8 cellular contexts compared by ENCODE assay signal in the genomic region with DNA sequence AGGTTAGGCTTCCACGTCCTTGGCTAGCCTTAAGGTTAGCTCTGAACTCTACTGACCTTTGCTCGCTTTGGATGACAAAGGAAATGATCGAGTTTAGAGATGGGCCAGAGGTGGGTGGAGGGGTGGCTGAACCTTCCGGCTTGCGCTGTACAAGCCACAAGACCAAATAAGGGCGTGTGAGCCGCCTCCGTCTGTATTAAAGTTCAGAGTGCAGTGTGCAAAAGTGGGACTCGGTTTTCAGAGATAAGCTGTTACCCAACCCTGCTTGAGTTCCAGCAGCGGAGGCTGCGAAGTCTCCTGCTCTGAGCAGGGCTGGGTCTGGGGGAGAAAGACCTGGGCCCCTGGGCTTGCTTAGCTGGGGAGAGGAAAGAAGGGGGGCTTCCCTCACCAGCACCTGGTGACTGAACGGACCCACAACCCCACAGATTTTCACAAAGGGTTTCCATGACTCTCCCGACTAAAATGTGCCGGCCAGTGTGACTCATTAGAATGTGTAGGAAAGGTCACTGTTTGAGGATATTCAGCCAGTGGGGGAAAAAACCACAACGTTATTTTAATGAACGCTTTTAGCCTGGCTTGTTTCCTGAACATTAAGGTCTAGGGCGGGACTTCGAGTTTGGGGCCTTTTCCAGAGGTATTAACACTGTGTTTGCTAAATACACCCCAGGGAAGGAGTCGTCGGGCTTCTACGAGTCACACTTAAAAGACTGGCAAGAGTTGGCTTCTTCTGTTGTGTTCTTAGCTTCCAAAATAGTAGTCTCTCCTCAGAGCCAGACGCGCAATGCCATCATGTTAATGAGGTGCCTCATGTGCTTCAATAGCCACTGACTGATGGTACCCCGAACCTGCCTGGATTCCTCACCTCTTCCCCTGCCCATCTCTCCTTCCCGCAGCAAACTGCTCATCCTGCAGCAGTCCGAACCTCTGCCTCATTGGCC.
DNase-seq lines count a peak whose midpoint lies in the region; ATAC-seq and TF ChIP-seq lines count a peak whose summit lies in the region.

No MANE protein-coding gene starts in this region.

- TF ChIP-seq CTCF in GM13976 (IDR thresholded peaks at IDR 0.05; ENCODE audit: borderline replicate concordance, control extremely low read depth, extremely low read depth, insufficient read depth, missing control alignments): no peak

- H3K36me3 ChIP-seq in mucosa of rectum (ENCODE audit: control insufficient read depth in 2 of 2, insufficient read depth in 2 of 2, low read length in 2 of 2): no peaks in the 10 kb centered on the region

- H3K27ac ChIP-seq in mucosa of rectum (ENCODE audit: low read depth in 2 of 2, low read length in 2 of 2): peak overlapping the region; percentile 90 to 96

- H3K27me3 ChIP-seq in mucosa of rectum (ENCODE audit: control insufficient read depth in 2 of 2, insufficient read depth in 2 of 2, low read length in 2 of 2): no peaks in the 10 kb centered on the region

- ATAC-seq in HG02610 (IDR thresholded peaks at IDR 0.05; ENCODE audit: unreplicated experiment): peak; percentile 83

- no peaks in the 10 kb centered on the region for H3K9me3 ChIP-seq in mucosa of rectum (ENCODE audit: control insufficient read depth in 2 of 2, low read length in 2 of 2)

- DNase-seq in GM13976 (ENCODE audit: low spot score) (peak; percentile 89), NCI-H460 (ENCODE audit: extremely low read depth, low read depth) (peak; percentile 89), epidermal melanocyte (ENCODE audit: insufficient read length, low spot score) (peak; percentile 54), NCI-H1092 (lab: John Stamatoyannopoulos, UW) (no peak)
- peak; percentile 50 to 66 (median 61) for DNase-seq in activated CD8-positive, alpha-beta memory T cell treated with anti-CD3 and anti-CD28 coated beads for 48 hours (ENCODE audit: low read depth in 2 of 3, low spot score in 2 of 3)
- peak; percentile 37 for DNase-seq in stimulated activated CD8-positive, alpha-beta memory T cell treated with anti-CD3 and anti-CD28 coated beads, Interleukin-7, amount 100 ng/mL, for 24 hours (ENCODE audit: low read depth)

- peaks cover 42 to 45% of the 10 kb centered on the region in 2 donors for H3K4me1 ChIP-seq in mucosa of rectum (ENCODE audit: control insufficient read depth in 2 of 2, insufficient read depth in 2 of 2, low read length in 2 of 2)

- peak overlapping the region; percentile 40 to 59 for H3K4me3 ChIP-seq in mucosa of rectum (ENCODE audit: low read length in 2 of 2)

- in situ Hi-C loops in GM13976 (cut with MboI; ENCODE audit: low sequenced_read_pairs, unreplicated experiment): no loop called here

- H3K9ac ChIP-seq in mucosa of rectum (ENCODE audit: low read depth in 1 of 2, low read length in 2 of 2): peak overlapping the region; percentile 61 to 76
